Comparison of ENCODE assay signal across 12 cellular contexts in the genomic region with DNA sequence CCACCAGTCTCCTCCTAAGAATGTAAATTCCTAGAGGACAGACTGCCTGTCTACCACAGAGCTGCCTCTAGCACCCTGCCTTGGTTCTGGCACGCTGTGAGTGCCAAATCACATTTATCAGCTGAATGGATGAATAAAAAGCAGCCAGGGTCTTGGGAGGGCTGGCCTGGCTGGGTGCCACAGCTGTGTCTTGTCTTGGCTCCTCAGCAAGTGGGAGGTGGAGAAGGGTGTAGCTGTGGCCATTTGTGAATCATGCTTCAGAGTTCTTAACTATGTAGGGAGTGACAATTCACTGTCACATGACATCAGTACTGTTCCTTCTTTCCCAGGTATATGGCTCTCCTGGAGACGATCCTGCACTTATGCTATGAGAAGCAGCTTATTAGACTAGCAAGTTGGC.
DNase-seq lines count a peak whose midpoint lies in the region; ATAC-seq, FAIRE-seq and TF ChIP-seq lines count a peak whose summit lies in the region.
"Had no signal": no experiment of that assay in that cellular context is flagged by ENCODE, and none has a peak within 500 bp of the region (broad histone marks: within the 10 kb centered on the region; RNA-seq: fewer than 3 reads in every experiment).

No MANE protein-coding gene starts in this region.

- no peaks in the 10 kb centered on the region for H3K27me3 ChIP-seq in foreskin keratinocyte

- POLR2A ChIA-PET in RWPE1 (lab: Yijun Ruan, JAX; ENCODE audit: low non-redundant PET): no interaction called here

- H3K27ac ChIP-seq in RWPE1 (peak overlapping the region; percentile 56), foreskin keratinocyte (no peak overlapping the region)

- peak; percentile 28 for DNase-seq in H54 (ENCODE audit: insufficient read length, low spot score)
- DNase-seq in RWPE1 (ENCODE audit: low spot score): peak; percentile 64
- DNase-seq in foreskin keratinocyte: peak; percentile 61 to 83
- peak; percentile 69 for DNase-seq in retina
- no peak for DNase-seq in H4 (ENCODE audit: low spot score)
- DNase-seq in activated effector memory CD4-positive, alpha-beta T cell treated with anti-CD3 and anti-CD28 coated beads, Interleukin-2, amount 50 U/mL, for 16 hours: no peak
- DNase-seq in NCI-H2029 treated with DMSO at 0.1 percent for 48 hours (lab: John Stamatoyannopoulos, UW): no peak
- DNase-seq: DMS153, kidney, NCI-H524 treated with DMSO at 0.1 percent for 48 hours, T-helper 17 cell had no signal

- ATAC-seq in foreskin keratinocyte (peak; percentile 67), HG03432 (IDR thresholded peaks at IDR 0.05; ENCODE audit: unreplicated experiment) (no peak)
- ATAC-seq: T-helper 17 cell had no signal

- no peak for TF ChIP-seq CTCF in RWPE1 (conservative IDR thresholded peaks at IDR 0.05; ENCODE audit: low read depth)
- TF ChIP-seq CTCF in foreskin keratinocyte (conservative IDR thresholded peaks at IDR 0.05): no peak

- no peak for TF ChIP-seq POLR2A in H54 (IDR thresholded peaks at IDR 0.05; ENCODE audit: low read depth, low read length)

- FAIRE-seq in H54 (lab: Jason Lieb, UNC): no peak
- FAIRE-seq: kidney had no signal

- CTCF ChIA-PET in RWPE1 (lab: Yijun Ruan, JAX): no interaction called here

- peaks cover 38% of the 10 kb centered on the region for H3K4me1 ChIP-seq in foreskin keratinocyte

Comparison
In these comparisons a context has a peak if more than half of its experiments do, and no peak if none do; other contexts are left out.
1. DNase-seq: peak in H54 (single experiment), RWPE1 (single experiment), foreskin keratinocyte (2 of 2) and retina (single experiment); none in H4 (single experiment), activated effector memory CD4-positive, alpha-beta T cell treated with anti-CD3 and anti-CD28 coated beads, Interleukin-2, amount 50 U/mL, for 16 hours (single experiment) and NCI-H2029 treated with DMSO at 0.1 percent for 48 hours (single experiment).